Comparison of ENCODE assay signal across 29 cellular contexts in the genomic region with DNA sequence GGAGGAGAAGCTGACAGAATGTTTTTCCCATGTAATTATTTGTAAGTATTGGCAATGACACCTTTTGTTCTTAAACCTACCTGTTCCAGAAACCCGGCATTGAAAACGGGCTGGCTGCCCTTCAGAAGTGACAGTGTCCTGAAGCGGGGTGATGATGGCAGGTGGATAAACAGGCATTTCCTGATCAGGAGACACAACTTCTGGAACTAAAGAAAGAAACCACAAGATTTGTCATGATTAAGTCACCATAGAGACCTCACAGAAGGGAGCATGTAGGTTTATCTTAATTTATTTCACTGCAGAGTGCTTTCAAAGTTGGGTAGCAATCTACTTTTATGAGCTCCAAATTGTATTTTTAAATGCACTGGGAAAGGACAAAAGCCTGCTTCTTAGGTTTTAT. TPM values are rescaled to one million over a fixed set of nuclear protein-coding genes. Genes with fewer than 3 reads are reported as not detected.
DNase-seq lines count a peak whose midpoint lies in the region; FAIRE-seq and TF ChIP-seq lines count a peak whose summit lies in the region.
"Had no signal": no experiment of that assay in that cellular context is flagged by ENCODE, and none has a peak within 500 bp of the region (broad histone marks: within the 10 kb centered on the region; RNA-seq: fewer than 3 reads in every experiment).

No MANE protein-coding gene starts in this region.

- DNase-seq in NCI-H748 (lab: John Stamatoyannopoulos, UW; ENCODE audit: unreplicated experiment) (peak; percentile 28), NCI-H748 treated with DMSO at 0.1 percent for 48 hours (lab: John Stamatoyannopoulos, UW) (no peak), M059J (ENCODE audit: low read depth) (peak; percentile 68), bronchial epithelial cell (ENCODE audit: low read depth) (peak; percentile 55), urothelium cell line (ENCODE audit: low spot score) (peak; percentile 12), NCI-H1417 treated with DMSO at 0.1 percent for 48 hours (lab: John Stamatoyannopoulos, UW) (no peak), GM03348 (ENCODE audit: low spot score) (no peak), HUDEP-2 (lab: John Stamatoyannopoulos, UW; ENCODE audit: unreplicated experiment in 76 of 76) (no peak)
- DNase-seq: activated CD4-positive, alpha-beta memory T cell treated with anti-CD3 and anti-CD28 coated beads for 36 hours; activated CD8-positive, alpha-beta memory T cell treated with anti-CD3 and anti-CD28 coated beads, Interleukin-2, amount 50 U/mL, for 48 hours; CD8-positive, alpha-beta memory T cell; dermis blood vessel endothelial cell; DMS153; esophagus squamous epithelium; GDM1; left lung; naive B cell; NCI-H1436 treated with DMSO at 0.1 percent for 48 hours; NCI-H2171; NCI-H510A; nucleus accumbens; Peyer's patch; stimulated activated naive CD8-positive, alpha-beta T cell treated with anti-CD3 and anti-CD28 coated beads, Interleukin-15, Interleukin-2, amounts not matched to agents 100 U/mL and 50 U/mL, for 24 hours; testis had no signal

- no peaks in the 10 kb centered on the region for H3K36me3 ChIP-seq in bronchial epithelial cell (ENCODE audit: control insufficient read depth, insufficient read depth, low read length)
- H3K36me3 ChIP-seq: esophagus squamous epithelium, Peyer's patch, SJSA1 had no signal

- TF ChIP-seq CTCF in bronchial epithelial cell (IDR thresholded peaks at IDR 0.05; ENCODE audit: insufficient read depth, low read length, severe bottlenecking) = no peak

- no peak overlapping the region for H3K4me3 ChIP-seq in bronchial epithelial cell (ENCODE audit: low read depth, low read length)
- H3K4me3 ChIP-seq: esophagus squamous epithelium, left lung, Peyer's patch, SJSA1, testis had no signal

- FAIRE-seq in bronchial epithelial cell (lab: Jason Lieb, UNC) (no peak), urothelium cell line (lab: Jason Lieb, UNC) (no peak)
- FAIRE-seq: A204.1, GM19239, H54, TTC549 had no signal

- peaks cover 2% of the 10 kb centered on the region for H3K27me3 ChIP-seq in bronchial epithelial cell (ENCODE audit: control insufficient read depth, insufficient read depth, low read length)
- H3K27me3 ChIP-seq: esophagus squamous epithelium, left lung, Peyer's patch, SJSA1, testis had no signal

RNA-seq across cellular contexts. Expression of gene TTN, which starts 43.1 kb away (rescaled TPM):
- total RNA-seq in M059J (2014; rRNA removed; shearing (Covaris generic)) = 0.52 and 0.71 TPM in 2 replicates
- under 0.01 TPM in 2 replicates for total RNA-seq in bronchial epithelial cell

Comparison
In these comparisons a context has a peak if more than half of its experiments do, and no peak if none do; other contexts are left out.
1. DNase-seq: peak in NCI-H748 (single experiment), M059J (single experiment), bronchial epithelial cell (single experiment) and urothelium cell line (single experiment); none in NCI-H748 treated with DMSO at 0.1 percent for 48 hours (single experiment), NCI-H1417 treated with DMSO at 0.1 percent for 48 hours (single experiment), GM03348 (single experiment) and HUDEP-2 (0 of 76).